Comparison of ENCODE assay signal across 5 cellular contexts in genomic region chr15:99741835-99742234, GRCh38.
"Had no signal": no experiment of that assay in that cellular context is flagged by ENCODE, and none has a peak within 500 bp of the region (broad histone marks: within the 10 kb centered on the region; RNA-seq: fewer than 3 reads in every experiment).

No MANE protein-coding gene starts in this region.

- H3K4me3 Mint-ChIP-seq: H9 had no signal

- H3K9me3 Mint-ChIP-seq: H9 had no signal

- H3K4me1 Mint-ChIP-seq: H9 had no signal

- DNase-seq: GM23248, GOT3, H9, HCEC 1CT, IMR-90 had no signal

- H3K4me3 ChIP-seq: GM23248 had no signal

- H3K9ac ChIP-seq: GM23248 had no signal

- H2AFZ ChIP-seq: GM23248 had no signal

- H3K27ac Mint-ChIP-seq: H9 had no signal
